In genomic region chr3:122506450-122506849, GRCh38 we compare ENCODE assay signal across 23 cellular contexts. TPM values are rescaled to one million over a fixed set of nuclear protein-coding genes. Genes with fewer than 3 reads are reported as not detected.
DNase-seq lines count a peak whose midpoint lies in the region; ATAC-seq, FAIRE-seq and TF ChIP-seq lines count a peak whose summit lies in the region.
"Had no signal": no experiment of that assay in that cellular context is flagged by ENCODE, and none has a peak within 500 bp of the region (broad histone marks: within the 10 kb centered on the region; RNA-seq: fewer than 3 reads in every experiment).

No MANE protein-coding gene starts in this region.

- FAIRE-seq in small intestine (lab: Jason Lieb, UNC): no peak
- FAIRE-seq: GM19239, H1 had no signal

- CTCF ChIA-PET in activated naive CD4-positive, alpha-beta T cell treated with anti-CD3 and anti-CD28 coated beads for 36 hours (lab: Charles Lee): interaction anchor here (0.7 to 1.4 kb wide), 2 partner anchors 23 to 54 kb away, joined by 3 to 4 read pairs; no protein-coding TSS in a partner anchor

- no peaks in the 10 kb centered on the region for H3K27me3 Mint-ChIP-seq in activated CD4-positive, alpha-beta T cell treated with anti-CD3 and anti-CD28 coated beads, Interleukin-2, amount 10 ng/mL, durations not matched to agents 24 days and 14 days
- no peaks in the 10 kb centered on the region for H3K27me3 Mint-ChIP-seq in activated naive CD4-positive, alpha-beta T cell treated with anti-CD3 and anti-CD28 coated beads for 36 hours (ENCODE audit: low read depth)
- no peaks in the 10 kb centered on the region for H3K27me3 Mint-ChIP-seq in natural killer cell (ENCODE audit: low read depth in 2 of 2)
- no peaks in the 10 kb centered on the region for H3K27me3 Mint-ChIP-seq in stimulated activated naive CD8-positive, alpha-beta T cell treated with anti-CD3 and anti-CD28 coated beads, Interleukin-15, amount 100 ng/mL, for 72 hours
- H3K27me3 Mint-ChIP-seq: IgD-negative memory B cell had no signal

- H3K36me3 Mint-ChIP-seq in activated CD4-positive, alpha-beta T cell treated with anti-CD3 and anti-CD28 coated beads, Interleukin-2, amount 10 ng/mL, durations not matched to agents 24 days and 14 days (ENCODE audit: low read depth): peaks cover 24% of the 10 kb centered on the region
- peaks cover 7 to 23% of the 10 kb centered on the region in 2 donors for H3K36me3 Mint-ChIP-seq in activated naive CD4-positive, alpha-beta T cell treated with anti-CD3 and anti-CD28 coated beads, Interleukin-2, amount 50 U/mL, for 72 hours
- peaks cover 14% of the 10 kb centered on the region for H3K36me3 Mint-ChIP-seq in activated naive CD4-positive, alpha-beta T cell treated with anti-CD3 and anti-CD28 coated beads for 36 hours (ENCODE audit: low read depth)
- H3K36me3 Mint-ChIP-seq in natural killer cell: no peaks in the 10 kb centered on the region

- TF ChIP-seq CTCF in natural killer cell (IDR thresholded peaks at IDR 0.05) (no peak), right atrium auricular region (IDR thresholded peaks at IDR 0.05) (no peak)

- H3K27ac Mint-ChIP-seq in activated CD4-positive, alpha-beta T cell treated with anti-CD3 and anti-CD28 coated beads, Interleukin-2, amount 10 ng/mL, durations not matched to agents 24 days and 14 days: peak overlapping the region; percentile 32
- no peak overlapping the region for H3K27ac Mint-ChIP-seq in activated naive CD4-positive, alpha-beta T cell treated with anti-CD3 and anti-CD28 coated beads, Interleukin-2, amount 50 U/mL, for 72 hours
- no peak overlapping the region for H3K27ac Mint-ChIP-seq in activated naive CD4-positive, alpha-beta T cell treated with anti-CD3 and anti-CD28 coated beads for 36 hours
- peak overlapping the region; percentile 70 to 75 for H3K27ac Mint-ChIP-seq in natural killer cell
- H3K27ac Mint-ChIP-seq in stimulated activated naive CD8-positive, alpha-beta T cell treated with anti-CD3 and anti-CD28 coated beads, Interleukin-15, amount 100 ng/mL, for 72 hours: peak overlapping the region in 1 of 2 donors; percentile 38

- no peaks in the 10 kb centered on the region for H3K9me3 Mint-ChIP-seq in activated CD4-positive, alpha-beta T cell treated with anti-CD3 and anti-CD28 coated beads, Interleukin-2, amount 10 ng/mL, durations not matched to agents 24 days and 14 days
- H3K9me3 Mint-ChIP-seq in activated naive CD4-positive, alpha-beta T cell treated with anti-CD3 and anti-CD28 coated beads, Interleukin-2, amount 50 U/mL, for 72 hours: no peaks in the 10 kb centered on the region
- H3K9me3 Mint-ChIP-seq in activated naive CD4-positive, alpha-beta T cell treated with anti-CD3 and anti-CD28 coated beads for 36 hours: peaks cover 5% of the 10 kb centered on the region
- no peaks in the 10 kb centered on the region for H3K9me3 Mint-ChIP-seq in natural killer cell
- H3K9me3 Mint-ChIP-seq in stimulated activated naive CD8-positive, alpha-beta T cell treated with anti-CD3 and anti-CD28 coated beads, Interleukin-15, amount 100 ng/mL, for 72 hours: peaks cover 7 to 12% of the 10 kb centered on the region in 2 donors

- H3K36me3 ChIP-seq in small intestine (ENCODE audit: control insufficient read depth in 2 of 2, insufficient read depth in 2 of 2, low read length in 2 of 2): no peaks in the 10 kb centered on the region
- H3K36me3 ChIP-seq in right atrium auricular region: no peaks in the 10 kb centered on the region

- H3K4me3 ChIP-seq in small intestine (ENCODE audit: low read depth in 1 of 2, low read length in 2 of 2) (no peak overlapping the region), right atrium auricular region (no peak overlapping the region)

- H3K9me3 ChIP-seq in small intestine (ENCODE audit: control insufficient read depth, low read depth): no peaks in the 10 kb centered on the region
- H3K9me3 ChIP-seq in right atrium auricular region: no peaks in the 10 kb centered on the region

- intact Hi-C loops in activated CD4-positive, alpha-beta T cell treated with anti-CD3 and anti-CD28 coated beads, Interleukin-2, amount 10 ng/mL, durations not matched to agents 24 days and 14 days (cut with micrococcal nuclease): loop anchor here (1.0 kb wide), 1 partner anchor 9 kb away; no protein-coding TSS in a partner anchor
- intact Hi-C loops in activated naive CD4-positive, alpha-beta T cell treated with anti-CD3 and anti-CD28 coated beads for 36 hours (cut with micrococcal nuclease): loop anchor here (2.0 kb wide), 1 partner anchor 70 kb away; the partner anchor contains the start of gene PARP15
- intact Hi-C loops in natural killer cell (cut with micrococcal nuclease): no loop called here

- 93 to 100% (median 95%) methylated on average over 1 of the region's 1 CpG for WGBS in small intestine, 3 donors

- ATAC-seq in activated naive CD4-positive, alpha-beta T cell treated with anti-CD3 and anti-CD28 coated beads, Interleukin-2, amount 50 U/mL, for 72 hours: peak; percentile 18 to 47
- peak; percentile 43 to 72 (median 45) for ATAC-seq in natural killer cell
- peak; percentile 59 for ATAC-seq in stimulated activated naive CD8-positive, alpha-beta T cell treated with anti-CD3 and anti-CD28 coated beads, Interleukin-15, amount 100 ng/mL, for 72 hours
- ATAC-seq: HCT116, PC-3 had no signal

- no peak for DNase-seq in activated CD4-positive, alpha-beta T cell treated with anti-CD3 and anti-CD28 coated beads, Interleukin-2, amount 10 ng/mL, durations not matched to agents 24 days and 14 days
- DNase-seq in activated CD4-positive, alpha-beta T cell treated with anti-CD3 and anti-CD28 coated beads, Interleukin-2, amount 50 U/mL, for 1 hour: no peak
- DNase-seq in activated naive CD4-positive, alpha-beta T cell treated with anti-CD3 and anti-CD28 coated beads, Interleukin-2, amount 50 U/mL, for 72 hours (ENCODE audit: low spot score in 2 of 2): no peak
- no peak for DNase-seq in activated naive CD4-positive, alpha-beta T cell treated with anti-CD3 and anti-CD28 coated beads for 36 hours
- DNase-seq in natural killer cell: no peak
- DNase-seq in stimulated activated naive CD8-positive, alpha-beta T cell treated with anti-CD3 and anti-CD28 coated beads, Interleukin-15, amount 100 ng/mL, for 72 hours: no peak
- DNase-seq in small intestine: no peak
- no peak for DNase-seq in right atrium auricular region (ENCODE audit: low spot score)
- DNase-seq: 8988T, DMS153, DND-41, MM.1S, NCI-H2029, NCI-H446, NCI-H524 treated with DMSO at 0.1 percent for 48 hours, NCI-H774, PC-3 had no signal

- peaks cover 36% of the 10 kb centered on the region for H3K4me1 Mint-ChIP-seq in activated CD4-positive, alpha-beta T cell treated with anti-CD3 and anti-CD28 coated beads, Interleukin-2, amount 10 ng/mL, durations not matched to agents 24 days and 14 days
- peaks cover 75% of the 10 kb centered on the region for H3K4me1 Mint-ChIP-seq in activated naive CD4-positive, alpha-beta T cell treated with anti-CD3 and anti-CD28 coated beads for 36 hours (ENCODE audit: low read depth)
- peaks cover 68 to 75% of the 10 kb centered on the region in 2 donors for H3K4me1 Mint-ChIP-seq in natural killer cell
- peaks cover 83% of the 10 kb centered on the region for H3K4me1 Mint-ChIP-seq in stimulated activated naive CD8-positive, alpha-beta T cell treated with anti-CD3 and anti-CD28 coated beads, Interleukin-15, amount 100 ng/mL, for 72 hours

- H3K4me1 ChIP-seq in small intestine (ENCODE audit: control insufficient read depth in 2 of 2, insufficient read depth in 1 of 2, low read depth in 1 of 2, low read length in 1 of 2): peaks cover 0 to 5% of the 10 kb centered on the region in 2 donors
- H3K4me1 ChIP-seq in right atrium auricular region: peaks cover 0 to 23% of the 10 kb centered on the region in 2 donors

- no peaks in the 10 kb centered on the region for H3K27me3 ChIP-seq in small intestine (ENCODE audit: control insufficient read depth in 2 of 2, insufficient read depth in 2 of 2, low read length in 2 of 2)
- no peaks in the 10 kb centered on the region for H3K27me3 ChIP-seq in right atrium auricular region

- no peak overlapping the region for H3K4me3 Mint-ChIP-seq in activated CD4-positive, alpha-beta T cell treated with anti-CD3 and anti-CD28 coated beads, Interleukin-2, amount 10 ng/mL, durations not matched to agents 24 days and 14 days
- no peak overlapping the region for H3K4me3 Mint-ChIP-seq in activated naive CD4-positive, alpha-beta T cell treated with anti-CD3 and anti-CD28 coated beads for 36 hours
- H3K4me3 Mint-ChIP-seq in natural killer cell: peak overlapping the region; percentile 25
- peak overlapping the region in 1 of 2 donors; percentile 28 for H3K4me3 Mint-ChIP-seq in stimulated activated naive CD8-positive, alpha-beta T cell treated with anti-CD3 and anti-CD28 coated beads, Interleukin-15, amount 100 ng/mL, for 72 hours

- H3K27ac ChIP-seq in small intestine (ENCODE audit: low read depth in 1 of 2, low read length in 1 of 2): no peak overlapping the region
- no peak overlapping the region for H3K27ac ChIP-seq in right atrium auricular region
- H3K27ac ChIP-seq: HL-60, KMS-11 had no signal

RNA-seq across cellular contexts. Expression of gene KPNA1, which starts 8.3 kb away (rescaled TPM):
- total RNA-seq in activated CD4-positive, alpha-beta T cell treated with anti-CD3 and anti-CD28 coated beads, Interleukin-2, amount 10 ng/mL, durations not matched to agents 24 days and 14 days: 78.4 and 79.4 TPM in 2 replicates
- 10 to 100 TPM; 40.3 to 89.5 TPM for total RNA-seq in activated naive CD4-positive, alpha-beta T cell treated with anti-CD3 and anti-CD28 coated beads, Interleukin-2, amount 50 U/mL, for 72 hours
- 10 to 100 TPM; 45.6 to 45.8 TPM for total RNA-seq in activated naive CD4-positive, alpha-beta T cell treated with anti-CD3 and anti-CD28 coated beads for 36 hours
- total RNA-seq in natural killer cell (10 to 100 TPM; 62.3 to 67.1 (median 63.1) TPM), right atrium auricular region (10 to 100 TPM; 33.3 to 40.0 TPM)
- polyA plus RNA-seq in small intestine: 10 to 100 TPM; 10.5 to 13.0 (median 10.8) TPM

RNA-seq across cellular contexts. Expression of gene PARP9, which starts 57.6 kb away (rescaled TPM):
- 45.7 and 47.9 TPM in 2 replicates for total RNA-seq in activated CD4-positive, alpha-beta T cell treated with anti-CD3 and anti-CD28 coated beads, Interleukin-2, amount 10 ng/mL, durations not matched to agents 24 days and 14 days
- total RNA-seq in activated naive CD4-positive, alpha-beta T cell treated with anti-CD3 and anti-CD28 coated beads, Interleukin-2, amount 50 U/mL, for 72 hours: 10 to 100 TPM; 26.9 to 70.1 TPM
- 10 to 100 TPM; 20.4 to 21.1 TPM for total RNA-seq in activated naive CD4-positive, alpha-beta T cell treated with anti-CD3 and anti-CD28 coated beads for 36 hours
- total RNA-seq in natural killer cell (10 to 100 TPM; 23.8 to 41.1 (median 38.5) TPM), right atrium auricular region (10 to 100 TPM in 1 of 2 donors, 1 to 10 TPM in 1; 9.2 to 14.5 TPM)
- 10 to 100 TPM; 20.5 to 36.5 (median 28.4) TPM for polyA plus RNA-seq in small intestine

RNA-seq across cellular contexts. Expression of gene DTX3L, which starts 57.7 kb away (rescaled TPM):
- 39.8 and 43.7 TPM in 2 replicates for total RNA-seq in activated CD4-positive, alpha-beta T cell treated with anti-CD3 and anti-CD28 coated beads, Interleukin-2, amount 10 ng/mL, durations not matched to agents 24 days and 14 days
- total RNA-seq in activated naive CD4-positive, alpha-beta T cell treated with anti-CD3 and anti-CD28 coated beads, Interleukin-2, amount 50 U/mL, for 72 hours: 10 to 100 TPM; 30.4 to 65.2 TPM
- total RNA-seq in activated naive CD4-positive, alpha-beta T cell treated with anti-CD3 and anti-CD28 coated beads for 36 hours: 10 to 100 TPM; 22.3 to 24.5 TPM
- total RNA-seq in natural killer cell: 10 to 100 TPM; 40.8 to 61.0 (median 51.8) TPM
- polyA plus RNA-seq in small intestine: 10 to 100 TPM; 10.8 to 22.9 (median 14.3) TPM
- 10 to 100 TPM in 1 of 2 donors, 1 to 10 TPM in 1; 8.6 to 12.1 TPM for total RNA-seq in right atrium auricular region

Comparison
In these comparisons a context has a peak if more than half of its experiments do, and no peak if none do; other contexts are left out.
1. H3K27ac Mint-ChIP-seq: peak in activated CD4-positive, alpha-beta T cell treated with anti-CD3 and anti-CD28 coated beads, Interleukin-2, amount 10 ng/mL, durations not matched to agents 24 days and 14 days (single experiment) and natural killer cell (2 of 2); none in activated naive CD4-positive, alpha-beta T cell treated with anti-CD3 and anti-CD28 coated beads, Interleukin-2, amount 50 U/mL, for 72 hours (0 of 2) and activated naive CD4-positive, alpha-beta T cell treated with anti-CD3 and anti-CD28 coated beads for 36 hours (single experiment).
2. Peak in every context shown above with its lines, with median percentiles within 50 percentile points of each other: ATAC-seq.